ENCODE assay signal across 2 cellular contexts in genomic region chr14:77654001-77654431, GRCh38.
TF ChIP-seq lines count a peak whose summit lies in the region.

No MANE protein-coding gene starts in this region.

TF ChIP-seq in GM23338, 12 proteins besides CTCF, POLR2A, EP300 and RAD21:
- TF ChIP-seq EZH2phosphoT487 (IDR thresholded peaks at IDR 0.05; ENCODE audit: unreplicated experiment), result no peak
- TF ChIP-seq NANOG (IDR thresholded peaks at IDR 0.05; ENCODE audit: borderline replicate concordance), result no peak
- TF ChIP-seq STAT1 (IDR thresholded peaks at IDR 0.05; ENCODE audit: unreplicated experiment), result no peak
- no peak for TF ChIP-seq ZNF462 (CRISPR knock-in tag; IDR thresholded peaks at IDR 0.05)
- no peak for TF ChIP-seq EZH2 (IDR thresholded peaks at IDR 0.05; ENCODE audit: low read depth, unreplicated experiment)
- TF ChIP-seq ETS1 (IDR thresholded peaks at IDR 0.05), result no peak
- no peak for TF ChIP-seq CREB1 (CRISPR knock-in tag; IDR thresholded peaks at IDR 0.05; ENCODE audit: low read depth)
- TF ChIP-seq POLR2AphosphoS5 (IDR thresholded peaks at IDR 0.05; ENCODE audit: low read depth), result no peak
- no peak for TF ChIP-seq REST (IDR thresholded peaks at IDR 0.05; ENCODE audit: unreplicated experiment)
- TF ChIP-seq ZNF331 (CRISPR knock-in tag; IDR thresholded peaks at IDR 0.05; ENCODE audit: low read depth), result no peak
- no peak for TF ChIP-seq JUNB (IDR thresholded peaks at IDR 0.05; ENCODE audit: unreplicated experiment)
- no peak for TF ChIP-seq ZNF114 (CRISPR knock-in tag; IDR thresholded peaks at IDR 0.05)

TF ChIP-seq in H1, 55 proteins besides CTCF, POLR2A, EP300 and RAD21:
- no peak for TF ChIP-seq JUND (IDR thresholded peaks at IDR 0.05; ENCODE audit: low read length)
- no peak for TF ChIP-seq ATF2 (IDR thresholded peaks at IDR 0.05; ENCODE audit: low read length)
- no peak for TF ChIP-seq CREB1 (IDR thresholded peaks at IDR 0.05)
- TF ChIP-seq TAF7 (optimal IDR thresholded peaks at IDR 0.05; ENCODE audit: borderline replicate concordance, low read depth, low read length), result no peak
- TF ChIP-seq NANOG (IDR thresholded peaks at IDR 0.05; ENCODE audit: insufficient read depth, low read depth, low read length, poor library complexity, severe bottlenecking), result peak; percentile 21
- no peak for TF ChIP-seq ZNF274 (IDR thresholded peaks at IDR 0.05; ENCODE audit: borderline replicate concordance, extremely low read depth, low read length)
- no peak for TF ChIP-seq RFX5 (IDR thresholded peaks at IDR 0.05; ENCODE audit: borderline replicate concordance, low read depth, low read length)
